ENCODE assay signal across 1 cellular context in genomic region chr19:49866933-49867782, GRCh38.
TF ChIP-seq lines count a peak whose summit lies in the region.

TSS of gene PNKP (minus strand) at chr19:49867576. CDS start at chr19:49867204, 372 bp downstream.

TF ChIP-seq in HepG2, 621 proteins besides CTCF, POLR2A, EP300 and RAD21 (continued from another document and continues in another):
- TF ChIP-seq ZBED4 (CRISPR knock-in tag; IDR thresholded peaks at IDR 0.05; ENCODE audit: borderline replicate concordance) (0 out of 2 replicates have a peak, but pooled peaks have one; percentile 68), NRL (CRISPR knock-in tag; IDR thresholded peaks at IDR 0.05; ENCODE audit: borderline replicate concordance) (peak; percentile 86), ARHGAP35 (CRISPR knock-in tag; IDR thresholded peaks at IDR 0.05; ENCODE audit: borderline replicate concordance) (peak; percentile 46; the same call in 1 of the 2 replicates), GATAD1 (CRISPR knock-in tag; IDR thresholded peaks at IDR 0.05) (peak; percentile 95), AKAP8 (CRISPR knock-in tag; IDR thresholded peaks at IDR 0.05) (peak; percentile 60; the same call in 1 of the 2 replicates), GZF1 (CRISPR knock-in tag; IDR thresholded peaks at IDR 0.05) (0 out of 2 replicates have a peak, but pooled peaks have one; percentile 10), NFKB2 (CRISPR knock-in tag; IDR thresholded peaks at IDR 0.05; ENCODE audit: borderline replicate concordance) (peak; percentile 34; the same call in 1 of the 2 replicates), FOXO4 (CRISPR knock-in tag; conservative IDR thresholded peaks at IDR 0.05) (no peak), SMAD1 (CRISPR knock-in tag; IDR thresholded peaks at IDR 0.05; ENCODE audit: borderline replicate concordance, low read depth) (0 out of 2 replicates have a peak, but pooled peaks have one; percentile 54), SALL1 (CRISPR knock-in tag; IDR thresholded peaks at IDR 0.05) (peak; percentile 78), ZNF577 (CRISPR knock-in tag; IDR thresholded peaks at IDR 0.05; ENCODE audit: borderline replicate concordance, low read depth) (0 out of 2 replicates have a peak, but pooled peaks have one; percentile 70), NFYC (CRISPR knock-in tag; IDR thresholded peaks at IDR 0.05) (peak; percentile 71), PBX2 (CRISPR knock-in tag; IDR thresholded peaks at IDR 0.05) (no peak), ZNF549 (CRISPR knock-in tag; IDR thresholded peaks at IDR 0.05) (no peak), ZMAT3 (CRISPR knock-in tag; conservative IDR thresholded peaks at IDR 0.05) (peak; percentile 58; the same call in 1 of the 2 replicates), ZNF281 (CRISPR knock-in tag; IDR thresholded peaks at IDR 0.05; ENCODE audit: borderline replicate concordance) (peak; percentile 59; the same call in 1 of the 2 replicates), ZNF350 (CRISPR knock-in tag; IDR thresholded peaks at IDR 0.05; ENCODE audit: borderline replicate concordance, low read depth) (peak; percentile 58; the same call in 1 of the 2 replicates), MXD1 (CRISPR knock-in tag; IDR thresholded peaks at IDR 0.05) (peak; percentile 94), THAP9 (CRISPR knock-in tag; IDR thresholded peaks at IDR 0.05; ENCODE audit: borderline replicate concordance) (peak; percentile 92; the same call in 1 of the 2 replicates), JDP2 (CRISPR knock-in tag; IDR thresholded peaks at IDR 0.05; ENCODE audit: borderline replicate concordance) (no peak), ASH2L (IDR thresholded peaks at IDR 0.05; ENCODE audit: insufficient read length, low read depth, low read length) (peak; percentile 93), ELF1 (CRISPR knock-in tag; IDR thresholded peaks at IDR 0.05) (peak; percentile 81), RBM22 (optimal IDR thresholded peaks at IDR 0.05; ENCODE audit: low read length) (no peak), HOXD1 (CRISPR knock-in tag; IDR thresholded peaks at IDR 0.05) (no peak; the same call in 1 of the 2 replicates), ZNF713 (CRISPR knock-in tag; IDR thresholded peaks at IDR 0.05) (no peak), ETV5 (CRISPR knock-in tag; IDR thresholded peaks at IDR 0.05; ENCODE audit: borderline replicate concordance) (peak; percentile 61), FOXC1 (CRISPR knock-in tag; IDR thresholded peaks at IDR 0.05; ENCODE audit: borderline replicate concordance) (peak; percentile 85; the same call in 1 of the 2 replicates), EED (CRISPR knock-in tag; IDR thresholded peaks at IDR 0.05) (peak; percentile 74), GATAD2A (CRISPR knock-in tag; IDR thresholded peaks at IDR 0.05) (peak; percentile 60), KMT2A (CRISPR knock-in tag; IDR thresholded peaks at IDR 0.05) (peak; percentile 58), SP2 (CRISPR knock-in tag; IDR thresholded peaks at IDR 0.05) (peak; percentile 94), ZNF468 (CRISPR knock-in tag; IDR thresholded peaks at IDR 0.05) (no peak), CREB1 (IDR thresholded peaks at IDR 0.05) (peak; percentile 80), CREB1 (CRISPR knock-in tag; IDR thresholded peaks at IDR 0.05) (peak; percentile 91), PRPF4 (IDR thresholded peaks at IDR 0.05; ENCODE audit: low read depth, low read length, poor library complexity, severe bottlenecking) (no peak), ZNF605 (CRISPR knock-in tag; IDR thresholded peaks at IDR 0.05) (peak; percentile 93), TP53 (CRISPR knock-in tag; conservative IDR thresholded peaks at IDR 0.05) (no peak), KDM2A (CRISPR knock-in tag; IDR thresholded peaks at IDR 0.05; ENCODE audit: borderline replicate concordance, low read depth) (peak; percentile 79), PAX8 (CRISPR knock-in tag; IDR thresholded peaks at IDR 0.05; ENCODE audit: borderline replicate concordance) (0 out of 2 replicates have a peak, but pooled peaks have one; percentile 14), MED1 (CRISPR knock-in tag; IDR thresholded peaks at IDR 0.05) (peak; percentile 46), SMARCE1 (IDR thresholded peaks at IDR 0.05; ENCODE audit: borderline replicate concordance) (no peak), MED13 (CRISPR knock-in tag; IDR thresholded peaks at IDR 0.05) (peak; percentile 14; the same call in 1 of the 2 replicates), U2AF1 (optimal IDR thresholded peaks at IDR 0.05; ENCODE audit: low read depth, low read length) (no peak), SRSF4 (IDR thresholded peaks at IDR 0.05; ENCODE audit: low read depth, low read length, poor library complexity, severe bottlenecking) (no peak), ZNF580 (CRISPR knock-in tag; IDR thresholded peaks at IDR 0.05; ENCODE audit: borderline replicate concordance, low read depth) (peak; percentile 54; the same call in 1 of the 2 replicates)
- TF ChIP-seq, protein P1, sequence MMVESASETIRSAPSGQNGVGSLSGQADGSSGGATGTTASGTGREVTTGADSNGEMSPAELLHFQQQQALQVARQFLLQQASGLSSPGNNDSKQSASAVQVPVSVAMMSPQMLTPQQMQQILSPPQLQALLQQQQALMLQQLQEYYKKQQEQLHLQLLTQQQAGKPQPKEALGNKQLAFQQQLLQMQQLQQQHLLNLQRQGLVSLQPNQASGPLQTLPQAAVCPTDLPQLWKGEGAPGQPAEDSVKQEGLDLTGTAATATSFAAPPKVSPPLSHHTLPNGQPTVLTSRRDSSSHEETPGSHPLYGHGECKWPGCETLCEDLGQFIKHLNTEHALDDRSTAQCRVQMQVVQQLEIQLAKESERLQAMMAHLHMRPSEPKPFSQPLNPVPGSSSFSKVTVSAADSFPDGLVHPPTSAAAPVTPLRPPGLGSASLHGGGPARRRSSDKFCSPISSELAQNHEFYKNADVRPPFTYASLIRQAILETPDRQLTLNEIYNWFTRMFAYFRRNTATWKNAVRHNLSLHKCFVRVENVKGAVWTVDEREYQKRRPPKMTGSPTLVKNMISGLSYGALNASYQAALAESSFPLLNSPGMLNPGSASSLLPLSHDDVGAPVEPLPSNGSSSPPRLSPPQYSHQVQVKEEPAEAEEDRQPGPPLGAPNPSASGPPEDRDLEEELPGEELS (CRISPR knock-in tag; IDR thresholded peaks at IDR 0.05) = no peak
- TF ChIP-seq, protein P2, sequence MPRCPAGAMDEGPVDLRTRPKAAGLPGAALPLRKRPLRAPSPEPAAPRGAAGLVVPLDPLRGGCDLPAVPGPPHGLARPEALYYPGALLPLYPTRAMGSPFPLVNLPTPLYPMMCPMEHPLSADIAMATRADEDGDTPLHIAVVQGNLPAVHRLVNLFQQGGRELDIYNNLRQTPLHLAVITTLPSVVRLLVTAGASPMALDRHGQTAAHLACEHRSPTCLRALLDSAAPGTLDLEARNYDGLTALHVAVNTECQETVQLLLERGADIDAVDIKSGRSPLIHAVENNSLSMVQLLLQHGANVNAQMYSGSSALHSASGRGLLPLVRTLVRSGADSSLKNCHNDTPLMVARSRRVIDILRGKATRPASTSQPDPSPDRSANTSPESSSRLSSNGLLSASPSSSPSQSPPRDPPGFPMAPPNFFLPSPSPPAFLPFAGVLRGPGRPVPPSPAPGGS (CRISPR knock-in tag; IDR thresholded peaks at IDR 0.05) = peak; percentile 78; the same call in 1 of the 2 replicates
- TF ChIP-seq, protein P3, sequence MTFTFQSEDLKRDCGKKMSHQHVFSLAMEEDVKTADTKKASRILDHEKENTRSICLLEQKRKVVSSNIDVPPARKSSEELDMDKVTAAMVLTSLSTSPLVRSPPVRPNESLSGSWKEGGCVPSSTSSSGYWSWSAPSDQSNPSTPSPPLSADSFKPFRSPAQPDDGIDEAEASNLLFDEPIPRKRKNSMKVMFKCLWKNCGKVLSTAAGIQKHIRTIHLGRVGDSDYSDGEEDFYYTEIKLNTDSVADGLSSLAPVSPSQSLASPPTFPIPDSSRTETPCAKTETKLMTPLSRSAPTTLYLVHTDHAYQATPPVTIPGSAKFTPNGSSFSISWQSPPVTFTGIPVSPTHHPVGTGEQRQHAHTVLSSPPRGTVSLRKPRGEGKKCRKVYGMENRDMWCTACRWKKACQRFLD (CRISPR knock-in tag; IDR thresholded peaks at IDR 0.05; ENCODE audit: borderline replicate concordance) = 0 out of 2 replicates have a peak, but pooled peaks have one; percentile 66
